Comparison of ENCODE assay signal across 28 cellular contexts in genomic region chr14:94388896-94389469, GRCh38. TPM values are rescaled to one million over a fixed set of nuclear protein-coding genes. Genes with fewer than 3 reads are reported as not detected.
DNase-seq lines count a peak whose midpoint lies in the region; ATAC-seq, FAIRE-seq and TF ChIP-seq lines count a peak whose summit lies in the region.
"Had no signal": no experiment of that assay in that cellular context is flagged by ENCODE, and none has a peak within 500 bp of the region (broad histone marks: within the 10 kb centered on the region; RNA-seq: fewer than 3 reads in every experiment).

No MANE protein-coding gene starts in this region.

- H3K14ac ChIP-seq in H1 (ENCODE audit: insufficient read length) (no peak overlapping the region), neuronal stem cell (ENCODE audit: low read length) (peak overlapping the region; percentile 72)

- DNase-seq in A172 (ENCODE audit: low spot score), result peak; percentile 61
- DNase-seq in Peyer's patch, result no peak
- no peak for DNase-seq in H1 (ENCODE audit: low read depth in 1 of 2, low spot score in 2 of 2)
- DNase-seq in neuronal stem cell (ENCODE audit: low spot score), result no peak
- DNase-seq in NCI-H2029 (lab: John Stamatoyannopoulos, UW), result no peak
- DNase-seq in ovary, result no peak
- no peak for DNase-seq in COR-L47 (lab: John Stamatoyannopoulos, UW)
- DNase-seq: activated B cell treated with CpG ODN at 0.5 μM for 24 hours; activated CD8-positive, alpha-beta T cell treated with anti-CD3 and anti-CD28 coated beads, Interleukin-2, amount 10 ng/mL, durations not matched to agents 7 days and 5 days; activated T-cell treated with anti-CD3 and anti-CD28 coated beads, Interleukin-2, amount 50 U/mL, for 1 hour; amygdala; central memory CD4-positive, alpha-beta T cell; DMS153; GF-D8; Karpas-422; NCI-H1048; NCI-H2029 treated with DMSO at 0.1 percent for 48 hours; NCI-H446; psoas muscle; stimulated activated CD4-positive, alpha-beta T cell treated with anti-CD3 and anti-CD28 coated beads, Interleukin-2, amount 100 ng/mL, for 48 hours had no signal

- H3K79me2 ChIP-seq in H1 (ENCODE audit: control insufficient read depth in 1 of 2, insufficient read depth in 2 of 2, low read length in 2 of 2), result no peaks in the 10 kb centered on the region

- H3K4me1 ChIP-seq in Peyer's patch (peaks cover 0 to 47% (median 0%) of the 10 kb centered on the region in 4 donors), H1 (replicated peaks in 1 of 4; ENCODE audit: control insufficient read depth in 3 of 4, insufficient read depth in 4 of 4, low read length in 3 of 4) (peaks cover 0 to 16% (median 7%) of the 10 kb centered on the region in 4 experiments; a peak in 5 of 7 replicates), neuronal stem cell (ENCODE audit: control insufficient read depth in 2 of 2, insufficient read depth in 1 of 2, low read depth in 1 of 2, low read length in 2 of 2) (peaks cover 0 to 2% of the 10 kb centered on the region in 2 donors), ovary (ENCODE audit: insufficient read depth) (peaks cover 5% of the 10 kb centered on the region)
- H3K4me1 ChIP-seq: psoas muscle had no signal

- H4K91ac ChIP-seq in H1 (replicated peaks; ENCODE audit: insufficient read length, low read length), result peak overlapping the region; percentile 38
- no peak overlapping the region for H4K91ac ChIP-seq in neuronal stem cell (ENCODE audit: low read depth, low read length, poor library complexity)

- no peak overlapping the region for H3K18ac ChIP-seq in H1 (ENCODE audit: extremely low read depth, low read length)
- no peak overlapping the region for H3K18ac ChIP-seq in neuronal stem cell (ENCODE audit: low read length)

- H3K27me3 ChIP-seq in Peyer's patch, result no peaks in the 10 kb centered on the region
- no peaks in the 10 kb centered on the region; a peak in 1 of 7 replicates for H3K27me3 ChIP-seq in H1 (replicated peaks in 1 of 4; ENCODE audit: control insufficient read depth in 3 of 4, extremely low read depth in 1 of 4, insufficient read depth in 3 of 4, low read length in 3 of 4)
- peaks cover 0 to 6% (median 0%) of the 10 kb centered on the region in 3 experiments for H3K27me3 ChIP-seq in neuronal stem cell (ENCODE audit: control insufficient read depth in 3 of 3, insufficient read depth in 3 of 3, low read depth in 1 of 3, low read length in 3 of 3)
- no peaks in the 10 kb centered on the region for H3K27me3 ChIP-seq in ovary

- no peak for TF ChIP-seq POLR2A in Peyer's patch (IDR thresholded peaks at IDR 0.05)
- no peak for TF ChIP-seq POLR2A in H1 (IDR thresholded peaks at IDR 0.05; ENCODE audit: control extremely low read depth in 1 of 2, low read depth in 2 of 2, low read length in 2 of 2)
- no peak for TF ChIP-seq POLR2A in ovary (IDR thresholded peaks at IDR 0.05)

- no peak overlapping the region for H2BK20ac ChIP-seq in H1 (ENCODE audit: low read length)

- H3K4ac ChIP-seq in H1 (replicated peaks; ENCODE audit: insufficient read length, low read depth, low read length) (no peak overlapping the region), neuronal stem cell (ENCODE audit: low read length) (no peak overlapping the region)

- CTCF ChIA-PET in H1 (lab: Charles Lee; ENCODE audit: partially characterized antibody), result interaction anchor here (0.6 to 5.6 kb wide), 6 partner anchors 16 to 353 kb away, joined by 3 to 37 read pairs (median 4); no protein-coding TSS in a partner anchor

- H3K4me2 ChIP-seq in H1 (ENCODE audit: insufficient read depth in 1 of 2, low read depth in 2 of 2, low read length in 2 of 2), result no peak overlapping the region
- no peak overlapping the region for H3K4me2 ChIP-seq in neuronal stem cell (ENCODE audit: insufficient read depth, low read length, poor library complexity, severe bottlenecking)
- H3K4me2 ChIP-seq: A549 had no signal

- H3K23me2 ChIP-seq in H1 (ENCODE audit: low read depth, low read length), result no peaks in the 10 kb centered on the region

- no peak overlapping the region for H3K56ac ChIP-seq in H1 (replicated peaks; ENCODE audit: insufficient read length, low read depth, low read length)

- H3K27ac ChIP-seq in Peyer's patch (peak overlapping the region in 3 of 4 donors; percentile 33 to 87 (median 82)), H1 (ENCODE audit: low read depth, low read length) (no peak overlapping the region), neuronal stem cell (replicated peaks; ENCODE audit: low read length) (no peak overlapping the region), ovary (no peak overlapping the region)
- H3K27ac ChIP-seq: A549, esophagus muscularis mucosa, psoas muscle had no signal

- H3K36me3 ChIP-seq in Peyer's patch (no peaks in the 10 kb centered on the region), H1 (ENCODE audit: control insufficient read depth in 2 of 4, insufficient read depth in 4 of 4, low read length in 3 of 4) (no peaks in the 10 kb centered on the region), neuronal stem cell (replicated peaks in 1 of 2; ENCODE audit: control insufficient read depth in 2 of 2, insufficient read depth in 2 of 2, low read length in 2 of 2) (no peaks in the 10 kb centered on the region), ovary (no peaks in the 10 kb centered on the region)
- H3K36me3 ChIP-seq: esophagus muscularis mucosa had no signal

- no peak overlapping the region for H3K23ac ChIP-seq in H1 (ENCODE audit: insufficient read length)
- no peak overlapping the region for H3K23ac ChIP-seq in neuronal stem cell (ENCODE audit: low read depth, low read length, poor library complexity)

- H2BK15ac ChIP-seq in H1 (ENCODE audit: low read length) (peak overlapping the region; percentile 18; the same call in 1 of the 2 replicates), neuronal stem cell (ENCODE audit: low read length) (no peak overlapping the region)

- no peak for ATAC-seq in HG02840 (IDR thresholded peaks at IDR 0.05; ENCODE audit: low FRiP score, unreplicated experiment)
- ATAC-seq: activated CD8-positive, alpha-beta T cell treated with anti-CD3 and anti-CD28 coated beads, Interleukin-2, amount 10 ng/mL, durations not matched to agents 7 days and 5 days; psoas muscle had no signal

- H2AFZ ChIP-seq in H1 (ENCODE audit: low read length), result 0 out of 2 replicates have a peak overlapping the region, but pooled peaks have one; percentile 29
- H2AFZ ChIP-seq in neuronal stem cell (ENCODE audit: low read length), result no peak overlapping the region

- TF ChIP-seq CTCF in Peyer's patch (IDR thresholded peaks at IDR 0.05) (no peak), H1 (IDR thresholded peaks at IDR 0.05; ENCODE audit: control extremely low read depth in 1 of 3, insufficient read depth in 1 of 3, low read depth in 1 of 3, low read length in 3 of 3) (no peak), ovary (IDR thresholded peaks at IDR 0.05) (no peak)

- H3K9me3 ChIP-seq in Peyer's patch (no peaks in the 10 kb centered on the region), H1 (ENCODE audit: insufficient read depth in 2 of 2, low read depth in 1 of 2, low read length in 1 of 2) (no peaks in the 10 kb centered on the region), neuronal stem cell (replicated peaks in 1 of 2; ENCODE audit: control insufficient read depth in 2 of 2, insufficient read depth in 1 of 2, low read depth in 1 of 2, low read length in 2 of 2) (no peaks in the 10 kb centered on the region), ovary (no peaks in the 10 kb centered on the region)
- H3K9me3 ChIP-seq: A549, esophagus muscularis mucosa, psoas muscle had no signal

- no peak overlapping the region for H2BK12ac ChIP-seq in H1 (ENCODE audit: low read depth, low read length)
- no peak overlapping the region for H2BK12ac ChIP-seq in neuronal stem cell (ENCODE audit: low read length)

- POLR2A ChIA-PET in H1 (lab: Charles Lee; ENCODE audit: partially characterized antibody), result interaction anchor here (0.7 to 2.4 kb wide), 2 partner anchors 9 to 13 kb away, joined by 3 to 6 read pairs; no protein-coding TSS in a partner anchor

- TF ChIP-seq EP300 in H1 (IDR thresholded peaks at IDR 0.05; ENCODE audit: borderline replicate concordance in 1 of 2, low read depth in 2 of 2, low read length in 2 of 2) (no peak), ovary (IDR thresholded peaks at IDR 0.05) (no peak)

- no peak for FAIRE-seq in H1 (lab: Jason Lieb, UNC)
- FAIRE-seq: A549, HTR-8/SVneo had no signal

- no peak for TF ChIP-seq RAD21 in H1 (IDR thresholded peaks at IDR 0.05 in 1 of 2, conservative IDR thresholded peaks at IDR 0.05 in 1 of 2; ENCODE audit: low read depth in 2 of 2, low read length in 2 of 2)

- H2BK120ac ChIP-seq in H1 (replicated peaks; ENCODE audit: low read depth, low read length) (no peak overlapping the region), neuronal stem cell (ENCODE audit: low read depth, low read length) (no peak overlapping the region)

- intact Hi-C loops in ovary (cut with DNase I), result no loop called here

- H4K20me1 ChIP-seq in H1 (replicated peaks in 1 of 2; ENCODE audit: control insufficient read depth in 1 of 2, insufficient read depth in 2 of 2, low read length in 2 of 2), result no peaks in the 10 kb centered on the region

- no peak overlapping the region for H2AK5ac ChIP-seq in H1 (ENCODE audit: low read depth, low read length)
- peak overlapping the region; percentile 23 for H2AK5ac ChIP-seq in neuronal stem cell (ENCODE audit: low read depth, low read length)

- H2BK5ac ChIP-seq in H1 (ENCODE audit: low read depth, low read length) (no peak overlapping the region), neuronal stem cell (ENCODE audit: low read length) (no peak overlapping the region)

- H4K5ac ChIP-seq in H1 (ENCODE audit: insufficient read length, low read depth, low read length), result no peak overlapping the region

- no peak overlapping the region for H4K8ac ChIP-seq in H1 (ENCODE audit: extremely low read depth, insufficient read depth, low read length)
- no peak overlapping the region for H4K8ac ChIP-seq in neuronal stem cell (ENCODE audit: low read depth, low read length)

- H3K9ac ChIP-seq in H1 (replicated peaks in 1 of 4; ENCODE audit: extremely low read depth in 1 of 4, low read depth in 3 of 4, low read length in 3 of 4) (no peak overlapping the region), neuronal stem cell (ENCODE audit: low read depth, low read length, poor library complexity) (no peak overlapping the region)

- H3K79me1 ChIP-seq in H1 (ENCODE audit: low read depth, low read length) (no peaks in the 10 kb centered on the region), neuronal stem cell (ENCODE audit: low read depth, low read length) (no peaks in the 10 kb centered on the region)

- WGBS in H1 (ENCODE audit: extremely low coverage in 1 of 2, insufficient coverage in 1 of 2, insufficient read length in 1 of 2, insufficient replicate concordance in 2 of 2, low coverage in 1 of 2, low lambda C conversion rate in 2 of 2, missing lambda C conversion rate in 1 of 2), 2 experiments, result 91% methylated on average over 8 of the region's 8 CpGs; no CpG with 5 or more reads in 1 of the 2 experiments
- WGBS in neuronal stem cell (ENCODE audit: extremely low coverage in 2 of 2, insufficient read length in 2 of 2, insufficient replicate concordance in 1 of 2), 2 donors, result no CpG with 5 or more reads among the region's 8 CpGs
- 88 to 94% (median 90%) methylated on average over 8 of the region's 8 CpGs for WGBS in ovary, 3 donors

- H3K4me3 ChIP-seq in Peyer's patch (peak overlapping the region in 2 of 4 donors; percentile 43 to 49), H1 (ENCODE audit: extremely low read depth in 1 of 4, insufficient read depth in 2 of 4, low read depth in 3 of 4, low read length in 4 of 4) (no peak overlapping the region), neuronal stem cell (ENCODE audit: low read length in 2 of 2) (no peak overlapping the region), ovary (no peak overlapping the region)
- H3K4me3 ChIP-seq: A549, esophagus muscularis mucosa, psoas muscle had no signal

RNA-seq across cellular contexts. Expression of gene SERPINA1, which starts 0.6 kb away (rescaled TPM):
- total RNA-seq in A172 (2014; rRNA removed; shearing (Covaris generic)), result 0.78 and 1.2 TPM in 2 replicates
- total RNA-seq in Peyer's patch (1,000 to 10,000 TPM in 1 of 4 donors, 100 to 1,000 TPM in 3; 102 to 1,757 (median 637) TPM), ovary (10 to 100 TPM in 3 of 7 donors, 1 to 10 TPM in 4; 1.2 to 23.9 (median 9.9) TPM)
- not detected in 2 replicates for total RNA-seq in H1 (2021; fragmentation: NEBNext Ultra II Directional; extraction: Animal tissue kit (Norgen Biotek cat#: 25700))
- polyA plus RNA-seq in H1 (2011; rRNA removed) (0.06 and 0.08 TPM in 2 replicates), ovary (10 to 100 TPM in 1 of 2 donors, 1 to 10 TPM in 1; 1.9 to 25.7 TPM)
- polyA plus RNA-seq in H1 (2011; cell fraction: cytosol; rRNA removed), result 0.70 TPM
- not detected for polyA plus RNA-seq in H1 (2011; cell fraction: nucleus; rRNA removed)
- polyA plus RNA-seq in H1 (2012, experiment 1 of 2), result 0.15 to 0.18 TPM (median 0.16 TPM) in 3 of 4 replicates, not detected in the other
- 0.22 TPM for polyA plus RNA-seq in H1 (2012, experiment 2 of 2)
- 0.08 TPM for polyA plus RNA-seq in H1 (2013, experiment 1 of 2)
- 0.11 TPM for polyA plus RNA-seq in H1 (2013, experiment 2 of 2)
- 0.95 TPM in 1 of 2 replicates, not detected in the other for polyA minus RNA-seq in H1 (2011; rRNA and poly(A)+ RNA removed)
- polyA minus RNA-seq in H1 (2011; cell fraction: cytosol; rRNA and poly(A)+ RNA removed), result not detected
- not detected for polyA minus RNA-seq in H1 (2011; cell fraction: nucleus; rRNA and poly(A)+ RNA removed)
- not detected for polyA plus RNA-seq in neuronal stem cell (2013, experiment 1 of 2)
- polyA plus RNA-seq in neuronal stem cell (2013, experiment 2 of 2), result 0.03 TPM
- total RNA-seq: activated CD8-positive, alpha-beta T cell treated with anti-CD3 and anti-CD28 coated beads, Interleukin-2, amount 10 ng/mL, durations not matched to agents 7 days and 5 days had no signal

RNA-seq across cellular contexts. Expression of gene SERPINA2, which starts 22.5 kb away (rescaled TPM):
- not detected in 2 replicates for total RNA-seq in A172 (2014; rRNA removed; shearing (Covaris generic))
- total RNA-seq in Peyer's patch (not detected), ovary (not detected)
- total RNA-seq in H1 (2021; fragmentation: NEBNext Ultra II Directional; extraction: Animal tissue kit (Norgen Biotek cat#: 25700)), result not detected in 2 replicates
- polyA plus RNA-seq in H1 (2011; rRNA removed) (not detected in 2 replicates), ovary (not detected)
- not detected for polyA plus RNA-seq in H1 (2011; cell fraction: cytosol; rRNA removed)
- not detected for polyA plus RNA-seq in H1 (2011; cell fraction: nucleus; rRNA removed)
- polyA plus RNA-seq in H1 (2012, experiment 1 of 2), result not detected in 4 replicates
- polyA plus RNA-seq in H1 (2012, experiment 2 of 2), result not detected
- polyA plus RNA-seq in H1 (2013, experiment 1 of 2), result not detected
- not detected for polyA plus RNA-seq in H1 (2013, experiment 2 of 2)
- not detected in 2 replicates for polyA minus RNA-seq in H1 (2011; rRNA and poly(A)+ RNA removed)
- not detected for polyA minus RNA-seq in H1 (2011; cell fraction: cytosol; rRNA and poly(A)+ RNA removed)
- polyA minus RNA-seq in H1 (2011; cell fraction: nucleus; rRNA and poly(A)+ RNA removed), result not detected
- polyA plus RNA-seq in neuronal stem cell (2013, experiment 1 of 2), result not detected
- not detected for polyA plus RNA-seq in neuronal stem cell (2013, experiment 2 of 2)
- total RNA-seq: activated B cell treated with CpG ODN at 0.5 μM for 24 hours; activated CD8-positive, alpha-beta T cell treated with anti-CD3 and anti-CD28 coated beads, Interleukin-2, amount 10 ng/mL, durations not matched to agents 7 days and 5 days; activated naive CD4-positive, alpha-beta T cell treated with anti-CD3 and anti-CD28 coated beads for 36 hours; esophagus muscularis mucosa; psoas muscle; T-helper 2 cell treated with Interferon-gamma antibody and Interleukin-4, amounts not matched to agents 100 ng/mL and 5 ng/mL, for 36 hours; ureter had no signal
- polyA plus RNA-seq: A549, BJ, psoas muscle had no signal

Comparison
In these comparisons a context has a peak if more than half of its experiments do, and no peak if none do; other contexts are left out.
1. H3K27ac ChIP-seq: peak in Peyer's patch (3 of 4); none in H1 (single experiment), neuronal stem cell (single experiment) and ovary (0 of 2).
2. RNA of gene SERPINA1, which starts 0.6 kb away (total RNA-seq): 102 to 1,757 TPM in Peyer's patch; 1.2 to 23.9 TPM in ovary, 0.78 to 1.2 TPM in A172 and not detected in H1; every median in the first group is over 4 times any median in the second.